Comparison of ENCODE assay signal across 21 cellular contexts in the genomic region with DNA sequence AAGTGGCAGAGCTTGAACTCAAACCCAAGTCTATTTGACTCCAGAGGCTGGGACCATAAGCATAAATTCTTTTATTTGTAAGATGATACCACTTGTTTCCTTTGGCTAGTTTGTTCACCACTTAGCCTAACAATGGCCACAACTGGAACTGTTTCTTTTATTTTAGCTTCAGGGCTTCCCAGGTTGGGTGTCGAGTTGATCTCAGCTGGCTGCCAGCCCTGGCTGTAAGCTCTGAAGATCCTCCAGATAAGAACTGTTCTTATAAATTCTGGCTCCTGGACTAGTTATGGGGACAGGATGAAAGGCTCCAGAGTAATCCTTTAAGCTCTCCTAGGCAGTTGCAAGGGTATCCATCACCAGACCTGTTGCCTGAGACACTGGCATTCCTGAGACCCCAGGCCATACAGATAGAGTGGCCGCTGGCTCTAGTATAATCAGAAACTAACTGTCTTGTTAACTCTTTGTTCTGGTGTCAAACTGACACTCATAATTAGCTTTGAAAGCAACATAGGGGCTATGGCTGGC.
DNase-seq lines count a peak whose midpoint lies in the region; ATAC-seq and TF ChIP-seq lines count a peak whose summit lies in the region.
"Had no signal": no experiment of that assay in that cellular context is flagged by ENCODE, and none has a peak within 500 bp of the region (broad histone marks: within the 10 kb centered on the region; RNA-seq: fewer than 3 reads in every experiment).

No MANE protein-coding gene starts in this region.

- WGBS in mesendoderm (ENCODE audit: extremely low coverage, insufficient coverage, low lambda C conversion rate): no CpG with 5 or more reads among the region's 2 CpGs
- WGBS in tibial nerve, 2 donors: 75 to 77% methylated on average over 2 of the region's 2 CpGs

- no peaks in the 10 kb centered on the region for H3K27me3 ChIP-seq in WERI-Rb-1 (ENCODE audit: insufficient read depth, low read depth, severe bottlenecking)
- no peaks in the 10 kb centered on the region for H3K27me3 ChIP-seq in mesendoderm (ENCODE audit: insufficient read depth, low read length, poor library complexity)
- H3K27me3 ChIP-seq in tibial nerve: peaks cover 0 to 20% of the 10 kb centered on the region in 2 donors

- H3K36me3 ChIP-seq in WERI-Rb-1 (no peaks in the 10 kb centered on the region), mesendoderm (ENCODE audit: control insufficient read depth, insufficient read depth, low read length) (no peaks in the 10 kb centered on the region), tibial nerve (no peaks in the 10 kb centered on the region)

- no peak overlapping the region for H2BK120ac ChIP-seq in mesendoderm (ENCODE audit: low read depth, low read length)

- no peak for TF ChIP-seq CTCF in WERI-Rb-1 (IDR thresholded peaks at IDR 0.05; ENCODE audit: low read depth, low read length)
- TF ChIP-seq CTCF in tibial nerve (IDR thresholded peaks at IDR 0.05): no peak

- no peaks in the 10 kb centered on the region for H3K79me1 ChIP-seq in mesendoderm (ENCODE audit: low read length)

- H2BK5ac ChIP-seq in mesendoderm (ENCODE audit: low read length): no peak overlapping the region

- H3K4me1 ChIP-seq in mesendoderm (ENCODE audit: control insufficient read depth, low read depth, low read length) (no peaks in the 10 kb centered on the region), tibial nerve (no peaks in the 10 kb centered on the region)
- H3K4me1 ChIP-seq: Caco-2 had no signal

- TF ChIP-seq EP300 in tibial nerve (IDR thresholded peaks at IDR 0.05): no peak

- H4K5ac ChIP-seq in mesendoderm (ENCODE audit: low read length): no peak overlapping the region

- no peak overlapping the region for H2AK5ac ChIP-seq in mesendoderm (ENCODE audit: low read length)

- H3K9me3 ChIP-seq in WERI-Rb-1 (ENCODE audit: severe bottlenecking) (no peaks in the 10 kb centered on the region), tibial nerve (no peaks in the 10 kb centered on the region)
- H3K9me3 ChIP-seq: Caco-2 had no signal

- no peak overlapping the region for H3K23ac ChIP-seq in mesendoderm (ENCODE audit: low read length)

- H4K8ac ChIP-seq in mesendoderm (ENCODE audit: low read depth, low read length): no peak overlapping the region

- H2BK15ac ChIP-seq in mesendoderm (replicated peaks; ENCODE audit: low read depth): no peak overlapping the region

- H3K4ac ChIP-seq in mesendoderm (ENCODE audit: low read depth, low read length): no peak overlapping the region

- ATAC-seq in HG03135 (IDR thresholded peaks at IDR 0.05; ENCODE audit: unreplicated experiment): no peak
- ATAC-seq: HepG2 had no signal

- no peak overlapping the region for H3K4me2 ChIP-seq in mesendoderm (ENCODE audit: low read length)
- H3K4me2 ChIP-seq: KMS-11 had no signal

- H3K56ac ChIP-seq in mesendoderm (ENCODE audit: low read length): no peak overlapping the region

- H3K18ac ChIP-seq in mesendoderm (ENCODE audit: low read length): no peak overlapping the region

- peak; percentile 3 for DNase-seq in DMS53 (lab: John Stamatoyannopoulos, UW)
- no peak for DNase-seq in DMS53 treated with DMSO at 0.1 percent for 48 hours (lab: John Stamatoyannopoulos, UW; ENCODE audit: unreplicated experiment)
- peak; percentile 41 for DNase-seq in NCI-H2196 (lab: John Stamatoyannopoulos, UW; ENCODE audit: unreplicated experiment)
- peak; percentile 24 for DNase-seq in WERI-Rb-1
- DNase-seq in mesendoderm: peak; percentile 32
- no peak for DNase-seq in tibial nerve (ENCODE audit: low spot score in 2 of 2)
- DNase-seq in NCI-H1436 treated with DMSO at 0.1 percent for 48 hours (lab: John Stamatoyannopoulos, UW): no peak
- DNase-seq: Caco-2; CD4-positive, CD25-positive, alpha-beta regulatory T cell; DMS153; HCEC 1CT; NCI-H1105; NCI-H1694 treated with DMSO at 0.1 percent for 48 hours; NCI-H2107; NCI-H446; NCI-H774; SHP77 treated with DMSO at 0.1 percent for 48 hours had no signal

- H3K4me3 ChIP-seq in WERI-Rb-1 (ENCODE audit: low read depth, low read length): no peak overlapping the region
- no peak overlapping the region for H3K4me3 ChIP-seq in mesendoderm (ENCODE audit: low read length)
- H3K4me3 ChIP-seq in tibial nerve: no peak overlapping the region

- H3K27ac ChIP-seq in WERI-Rb-1 (no peak overlapping the region), mesendoderm (ENCODE audit: low read depth, low read length) (no peak overlapping the region), tibial nerve (no peak overlapping the region)
- H3K27ac ChIP-seq: 22Rv1, KMS-11 had no signal

- no peaks in the 10 kb centered on the region for H3K79me2 ChIP-seq in mesendoderm (ENCODE audit: control insufficient read depth, insufficient read depth, low read length)

- no peak overlapping the region for H3K9ac ChIP-seq in mesendoderm (ENCODE audit: low read length)
- H3K9ac ChIP-seq: KMS-11 had no signal

- no peak for TF ChIP-seq POLR2A in tibial nerve (IDR thresholded peaks at IDR 0.05)

Comparison
In these comparisons a context has a peak if more than half of its experiments do, and no peak if none do; other contexts are left out.
1. DNase-seq: peak in DMS53 (single experiment), NCI-H2196 (single experiment), WERI-Rb-1 (single experiment) and mesendoderm (single experiment); none in DMS53 treated with DMSO at 0.1 percent for 48 hours (single experiment), tibial nerve (0 of 2) and NCI-H1436 treated with DMSO at 0.1 percent for 48 hours (single experiment).